ENCODE assay signal across 10 cellular contexts in the genomic region with DNA sequence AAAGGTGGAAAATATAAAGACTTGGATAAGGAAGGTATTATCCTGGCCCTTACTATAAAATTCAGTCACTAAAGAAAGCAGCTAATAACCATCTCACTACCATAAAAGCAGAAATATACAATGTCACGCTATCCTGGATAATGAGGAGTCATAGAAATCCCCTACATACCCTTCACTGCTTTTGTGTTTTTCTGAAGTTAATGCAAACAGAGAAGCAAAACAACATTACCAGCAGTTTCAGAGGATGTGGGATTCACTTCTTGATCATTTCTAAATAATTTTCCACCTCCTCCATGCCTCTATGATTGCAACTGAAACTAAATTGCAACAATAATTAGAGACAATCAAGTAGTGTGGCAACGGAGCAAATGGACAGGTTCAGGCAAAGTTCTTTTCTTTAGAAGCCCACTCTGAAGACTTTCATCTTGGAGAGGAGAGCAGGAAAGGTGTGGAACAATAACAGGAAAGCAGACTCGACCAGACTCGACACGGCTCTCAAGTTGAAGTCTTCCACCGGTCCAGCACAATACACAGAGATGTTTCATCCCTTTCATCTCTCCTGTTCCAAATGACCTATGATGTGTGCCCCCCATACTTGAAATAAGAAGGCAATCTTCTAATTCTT. TPM values are rescaled to one million over a fixed set of nuclear protein-coding genes. Genes with fewer than 3 reads are reported as not detected.
DNase-seq lines count a peak whose midpoint lies in the region; ATAC-seq and TF ChIP-seq lines count a peak whose summit lies in the region.
"Had no signal": no experiment of that assay in that cellular context is flagged by ENCODE, and none has a peak within 500 bp of the region (broad histone marks: within the 10 kb centered on the region; RNA-seq: fewer than 3 reads in every experiment).

No MANE protein-coding gene starts in this region.

- H3K27ac ChIP-seq in esophagus muscularis mucosa (replicated peaks in 1 of 4), result no peak overlapping the region

- H3K4me3 ChIP-seq in esophagus muscularis mucosa, result no peak overlapping the region
- H3K4me3 ChIP-seq: upper lobe of left lung had no signal

- H3K36me3 Mint-ChIP-seq in activated CD8-positive, alpha-beta memory T cell treated with anti-CD3 and anti-CD28 coated beads, Interleukin-2, amount 10 ng/mL, durations not matched to agents 7 days and 5 days, result peaks cover 18% of the 10 kb centered on the region

- no peaks in the 10 kb centered on the region for H3K27me3 Mint-ChIP-seq in activated CD8-positive, alpha-beta memory T cell treated with anti-CD3 and anti-CD28 coated beads, Interleukin-2, amount 10 ng/mL, durations not matched to agents 7 days and 5 days

- peak overlapping the region; percentile 95 for H3K27ac Mint-ChIP-seq in activated CD8-positive, alpha-beta memory T cell treated with anti-CD3 and anti-CD28 coated beads, Interleukin-2, amount 10 ng/mL, durations not matched to agents 7 days and 5 days

- DNase-seq in activated CD8-positive, alpha-beta memory T cell treated with anti-CD3 and anti-CD28 coated beads, Interleukin-2, amount 10 ng/mL, durations not matched to agents 7 days and 5 days, result no peak
- DNase-seq in activated CD8-positive, alpha-beta memory T cell treated with anti-CD3 and anti-CD28 coated beads for 24 hours, result no peak
- DNase-seq in NAMALWA (ENCODE audit: low spot score), result peak; percentile 40
- peak; percentile 60 for DNase-seq in dermis blood vessel endothelial cell
- no peak for DNase-seq in stimulated activated naive CD8-positive, alpha-beta T cell treated with anti-CD3 and anti-CD28 coated beads, Interleukin-15, Interleukin-2, amounts not matched to agents 100 U/mL and 50 U/mL, for 24 hours
- no peak for DNase-seq in cerebellar cortex (ENCODE audit: low spot score)
- no peak for DNase-seq in esophagus muscularis mucosa (ENCODE audit: extremely low spot score)
- DNase-seq: caudate nucleus, upper lobe of left lung had no signal

- intact Hi-C loops in esophagus muscularis mucosa (cut with DNase I), result no loop called here

- H3K9me3 Mint-ChIP-seq in activated CD8-positive, alpha-beta memory T cell treated with anti-CD3 and anti-CD28 coated beads, Interleukin-2, amount 10 ng/mL, durations not matched to agents 7 days and 5 days (ENCODE audit: low read depth), result no peaks in the 10 kb centered on the region

- no peaks in the 10 kb centered on the region for H3K36me3 ChIP-seq in esophagus muscularis mucosa
- H3K36me3 ChIP-seq: upper lobe of left lung had no signal

- TF ChIP-seq CTCF in esophagus muscularis mucosa (IDR thresholded peaks at IDR 0.05), result no peak

- H3K4me1 ChIP-seq in esophagus muscularis mucosa, result peaks cover 16 to 57% (median 37%) of the 10 kb centered on the region in 4 donors

- no peaks in the 10 kb centered on the region for H3K9me3 ChIP-seq in esophagus muscularis mucosa
- H3K9me3 ChIP-seq: upper lobe of left lung had no signal

- peak overlapping the region; percentile 75 for H3K4me3 Mint-ChIP-seq in activated CD8-positive, alpha-beta memory T cell treated with anti-CD3 and anti-CD28 coated beads, Interleukin-2, amount 10 ng/mL, durations not matched to agents 7 days and 5 days

- peak; percentile 28 for ATAC-seq in activated CD8-positive, alpha-beta memory T cell treated with anti-CD3 and anti-CD28 coated beads, Interleukin-2, amount 10 ng/mL, durations not matched to agents 7 days and 5 days
- ATAC-seq in stimulated activated naive CD8-positive, alpha-beta T cell treated with anti-CD3 and anti-CD28 coated beads, Interleukin-15, Interleukin-2, amounts not matched to agents 100 U/mL and 50 U/mL, for 24 hours, result peak; percentile 25
- no peak for ATAC-seq in GM21737 (IDR thresholded peaks at IDR 0.05; ENCODE audit: unreplicated experiment)

- CTCF ChIA-PET in activated CD8-positive, alpha-beta memory T cell treated with anti-CD3 and anti-CD28 coated beads, Interleukin-2, amount 10 ng/mL, durations not matched to agents 7 days and 5 days (lab: Charles Lee), result interaction anchor here (1.1 to 1.5 kb wide), 5 partner anchors 20 to 46 kb away, joined by 3 to 4 read pairs (median 3); no protein-coding TSS in a partner anchor

- H3K27me3 ChIP-seq in esophagus muscularis mucosa, result no peaks in the 10 kb centered on the region
- H3K27me3 ChIP-seq: upper lobe of left lung had no signal

- 67% methylated on average over 6 of the region's 6 CpGs for WGBS in esophagus muscularis mucosa

- no peak for TF ChIP-seq EP300 in esophagus muscularis mucosa (IDR thresholded peaks at IDR 0.05)

- H3K4me1 Mint-ChIP-seq in activated CD8-positive, alpha-beta memory T cell treated with anti-CD3 and anti-CD28 coated beads, Interleukin-2, amount 10 ng/mL, durations not matched to agents 7 days and 5 days, result peaks cover 48% of the 10 kb centered on the region

- no peak for TF ChIP-seq POLR2A in esophagus muscularis mucosa (IDR thresholded peaks at IDR 0.05; ENCODE audit: low read depth)

RNA-seq across cellular contexts. Expression of a gene that starts 10.2 kb away (rescaled TPM):
- 100 to 1,000 TPM; 151 to 156 TPM for total RNA-seq in activated CD8-positive, alpha-beta memory T cell treated with anti-CD3 and anti-CD28 coated beads, Interleukin-2, amount 10 ng/mL, durations not matched to agents 7 days and 5 days
- 50.6 and 51.4 TPM in 2 replicates for total RNA-seq in dermis blood vessel endothelial cell
- total RNA-seq in esophagus muscularis mucosa, result 10 to 100 TPM; 25.7 to 39.4 (median 35.7) TPM

Comparison
In these comparisons a context has a peak if more than half of its experiments do, and no peak if none do; other contexts are left out.
1. DNase-seq: peak in NAMALWA (single experiment) and dermis blood vessel endothelial cell (single experiment); none in activated CD8-positive, alpha-beta memory T cell treated with anti-CD3 and anti-CD28 coated beads, Interleukin-2, amount 10 ng/mL, durations not matched to agents 7 days and 5 days (single experiment), activated CD8-positive, alpha-beta memory T cell treated with anti-CD3 and anti-CD28 coated beads for 24 hours (single experiment), stimulated activated naive CD8-positive, alpha-beta T cell treated with anti-CD3 and anti-CD28 coated beads, Interleukin-15, Interleukin-2, amounts not matched to agents 100 U/mL and 50 U/mL, for 24 hours (single experiment), cerebellar cortex (single experiment) and esophagus muscularis mucosa (single experiment).